17 cellular contexts compared by ENCODE assay signal in genomic region chr3:56990295-56991015, GRCh38.
"Had no signal": no experiment of that assay in that cellular context is flagged by ENCODE, and none has a peak within 500 bp of the region (broad histone marks: within the 10 kb centered on the region; RNA-seq: fewer than 3 reads in every experiment).

No MANE protein-coding gene starts in this region.

- H3K9me3 ChIP-seq: gastroesophageal sphincter, heart right ventricle, lower lobe of right lung, right atrium auricular region, suprapubic skin, upper lobe of right lung had no signal

- H3K4me3 Mint-ChIP-seq: activated T-helper 17 cell treated with anti-CD3 and anti-CD28 coated beads, Interleukin-2, amount 50 U/mL, for 72 hours had no signal

- H3K4me1 ChIP-seq: upper lobe of right lung had no signal

- DNase-seq: activated CD4-positive, alpha-beta T cell treated with anti-CD3 and anti-CD28 coated beads, Interleukin-2, amount 50 U/mL, for 1 hour; activated naive CD4-positive, alpha-beta T cell treated with Interleukin-2 at 50 U/mL for 16 hours; activated T-cell treated with anti-CD3 and anti-CD28 coated beads for 4 hours; anterior cingulate cortex; left cardiac atrium; lower lobe of right lung; nucleus accumbens; stimulated activated naive CD8-positive, alpha-beta T cell treated with anti-CD3 and anti-CD28 coated beads, Interleukin-15, Interleukin-2, amounts not matched to agents 100 U/mL and 50 U/mL, for 24 hours; SW 1271; upper lobe of right lung had no signal

- H3K27ac ChIP-seq: lower lobe of right lung, right atrium auricular region, suprapubic skin, upper lobe of right lung had no signal

- H3K36me3 ChIP-seq: gastroesophageal sphincter, heart right ventricle, lower lobe of right lung, right atrium auricular region, suprapubic skin, upper lobe of right lung had no signal

- H3K27me3 ChIP-seq: gastroesophageal sphincter, right atrium auricular region, suprapubic skin, upper lobe of right lung had no signal

- H3K4me3 ChIP-seq: gastroesophageal sphincter, heart right ventricle, lower lobe of right lung, right atrium auricular region, smooth muscle cell, suprapubic skin, upper lobe of right lung had no signal

- H3K9me3 Mint-ChIP-seq: activated T-helper 17 cell treated with anti-CD3 and anti-CD28 coated beads, Interleukin-2, amount 50 U/mL, for 72 hours had no signal

- H3K27ac Mint-ChIP-seq: activated T-helper 17 cell treated with anti-CD3 and anti-CD28 coated beads, Interleukin-2, amount 50 U/mL, for 72 hours had no signal

- ATAC-seq: activated CD4-positive, CD25-positive, alpha-beta regulatory T cell treated with anti-CD3 and anti-CD28 coated beads, Interleukin-2, amount 50 U/mL, for 24 hours; activated T-helper 17 cell treated with anti-CD3 and anti-CD28 coated beads, Interleukin-2, amount 50 U/mL, for 72 hours; stimulated activated naive CD8-positive, alpha-beta T cell treated with anti-CD3 and anti-CD28 coated beads, Interleukin-15, Interleukin-2, amounts not matched to agents 100 U/mL and 50 U/mL, for 24 hours; upper lobe of right lung had no signal

- H3K4me2 ChIP-seq: smooth muscle cell had no signal
